Comparison of ENCODE assay signal across 15 cellular contexts in the genomic region with DNA sequence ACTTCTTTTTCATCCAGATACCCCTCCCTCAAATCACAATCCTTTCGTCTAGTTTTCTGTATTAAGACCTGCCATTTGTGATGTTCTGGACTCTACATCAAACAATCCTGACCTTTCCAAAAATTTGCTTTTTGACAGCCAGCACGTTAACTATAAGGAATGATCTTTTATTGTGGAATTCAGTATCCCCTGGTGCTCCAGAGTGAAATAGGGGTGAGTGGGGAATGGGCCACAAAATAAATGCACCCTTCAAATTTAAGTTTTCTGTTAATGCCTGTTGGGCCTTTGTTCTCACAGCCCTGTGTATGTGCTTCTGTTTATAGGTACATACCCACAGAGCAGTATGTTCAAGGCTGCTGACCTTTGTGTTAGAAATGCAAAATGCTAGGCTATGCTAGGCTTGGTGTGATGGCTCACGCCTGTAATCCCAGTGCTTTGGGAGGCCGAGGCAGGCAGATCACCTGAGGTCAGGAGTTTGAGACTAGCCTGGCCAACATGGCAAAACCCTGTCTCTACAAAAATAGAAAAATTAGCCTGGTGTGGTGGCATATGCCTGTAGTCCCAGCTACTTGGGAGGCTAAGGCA. TPM values are rescaled to one million over a fixed set of nuclear protein-coding genes. Genes with fewer than 3 reads are reported as not detected.
DNase-seq lines count a peak whose midpoint lies in the region; ATAC-seq, FAIRE-seq and TF ChIP-seq lines count a peak whose summit lies in the region.
"Had no signal": no experiment of that assay in that cellular context is flagged by ENCODE, and none has a peak within 500 bp of the region (broad histone marks: within the 10 kb centered on the region; RNA-seq: fewer than 3 reads in every experiment).

No MANE protein-coding gene starts in this region.

- no peak overlapping the region for H2BK120ac ChIP-seq in mesendoderm (ENCODE audit: low read depth, low read length)

- CTCF ChIA-PET in HEK293 (lab: Yijun Ruan, JAX) (no interaction called here), WTC11 (lab: Charles Lee) (interaction anchor here (1.5 kb wide), 1 partner anchor 17 kb away, joined by 4 read pairs; the partner anchor contains the start of gene TRAPPC6B)

- no peak overlapping the region for H3K23ac ChIP-seq in mesendoderm (ENCODE audit: low read length)

- H3K4ac ChIP-seq in mesendoderm (ENCODE audit: low read depth, low read length): no peak overlapping the region

- no peaks in the 10 kb centered on the region for H3K79me1 ChIP-seq in mesendoderm (ENCODE audit: low read length)

- no peaks in the 10 kb centered on the region for H3K79me2 ChIP-seq in mesendoderm (ENCODE audit: control insufficient read depth, insufficient read depth, low read length)

- H3K18ac ChIP-seq in mesendoderm (ENCODE audit: low read length): no peak overlapping the region

- H3K4me3 Mint-ChIP-seq in WTC11: no peak overlapping the region
- H3K4me3 Mint-ChIP-seq in progenitor cell of endocrine pancreas (ENCODE audit: low read depth): no peak overlapping the region

- no peak for FAIRE-seq in GM12891 (lab: Jason Lieb, UNC)
- FAIRE-seq: GM18507 had no signal

- H2AK5ac ChIP-seq in mesendoderm (ENCODE audit: low read length): no peak overlapping the region

- H2BK5ac ChIP-seq in mesendoderm (ENCODE audit: low read length): no peak overlapping the region

- POLR2A ChIA-PET in HEK293 (lab: Yijun Ruan, JAX): interaction anchor here (1.2 to 1.8 kb wide), 3 partner anchors 17 to 73 kb away, joined by 9 to 10 read pairs (median 9); partner anchors contain the start of genes GEMIN2 and TRAPPC6B
- POLR2A ChIA-PET in WTC11 (lab: Charles Lee): interaction anchor here (1.0 to 1.2 kb wide), 2 partner anchors 17 kb away, joined by 5 to 6 read pairs; partner anchors contain the start of gene TRAPPC6B

- H2BK15ac ChIP-seq in mesendoderm (replicated peaks; ENCODE audit: low read depth): no peak overlapping the region

- no peak overlapping the region for H4K5ac ChIP-seq in mesendoderm (ENCODE audit: low read length)

- H3K36me3 ChIP-seq in HEK293 (ENCODE audit: control insufficient read depth in 2 of 2, insufficient read depth in 1 of 2, low read length in 2 of 2) (peaks cover 26% of the 10 kb centered on the region in 2 experiments), mesendoderm (ENCODE audit: control insufficient read depth, insufficient read depth, low read length) (no peaks in the 10 kb centered on the region)

- peaks cover 27% of the 10 kb centered on the region for H3K36me3 Mint-ChIP-seq in WTC11
- H3K36me3 Mint-ChIP-seq in progenitor cell of endocrine pancreas (ENCODE audit: insufficient read depth): peaks cover 17% of the 10 kb centered on the region

- H3K27ac Mint-ChIP-seq in WTC11 (peak overlapping the region; percentile 95), progenitor cell of endocrine pancreas (no peak overlapping the region)

- ATAC-seq in WTC11: peak; percentile 8

- H3K27me3 ChIP-seq in mesendoderm (ENCODE audit: insufficient read depth, low read length, poor library complexity): no peaks in the 10 kb centered on the region
- H3K27me3 ChIP-seq: BLaER1 treated with 17β-estradiol and CSF1 and Interleukin-3, amounts not matched to agents 10 nM and 100 nM had no signal

- no peaks in the 10 kb centered on the region for H3K4me1 ChIP-seq in HEK293 (ENCODE audit: control insufficient read depth, insufficient read depth, low read length)
- H3K4me1 ChIP-seq in mesendoderm (ENCODE audit: control insufficient read depth, low read depth, low read length): peaks cover 2% of the 10 kb centered on the region

- no peaks in the 10 kb centered on the region for H3K9me3 ChIP-seq in HEK293 (ENCODE audit: control insufficient read depth, insufficient read depth, low read depth, low read length)
- H3K9me3 ChIP-seq: BLaER1 treated with 17β-estradiol and CSF1 and Interleukin-3, amounts not matched to agents 10 nM and 100 nM; HAP-1 had no signal

- DNase-seq in GM12891 (ENCODE audit: insufficient read length, low spot score) (no peak), WTC11 (ENCODE audit: low spot score) (no peak), mesendoderm (no peak), HPDE6-E6E7 (ENCODE audit: extremely low spot score) (no peak), activated gamma-delta T cell (lab: John Stamatoyannopoulos, UW) (no peak), progenitor cell of endocrine pancreas (ENCODE audit: low spot score, unreplicated experiment) (no peak)
- DNase-seq: DMS153, NCI-H1048, NCI-H1694, NCI-H2107, SHP77 treated with DMSO at 0.1 percent for 48 hours had no signal

- TF ChIP-seq POLR2A in GM12891 (IDR thresholded peaks at IDR 0.05; ENCODE audit: low read depth, low read length): no peak

- H3K4me3 ChIP-seq in HEK293 (ENCODE audit: low read depth, low read length): no peak overlapping the region
- no peak overlapping the region for H3K4me3 ChIP-seq in mesendoderm (ENCODE audit: low read length)
- H3K4me3 ChIP-seq: BLaER1 treated with 17β-estradiol and CSF1 and Interleukin-3, amounts not matched to agents 10 nM and 100 nM; HAP-1 had no signal

- H3K4me2 ChIP-seq in mesendoderm (ENCODE audit: low read length): no peak overlapping the region
- H3K4me2 ChIP-seq: BLaER1 treated with 17β-estradiol and CSF1 and Interleukin-3, amounts not matched to agents 10 nM and 100 nM had no signal

- H3K9me3 Mint-ChIP-seq in WTC11 (no peaks in the 10 kb centered on the region), progenitor cell of endocrine pancreas (ENCODE audit: low read depth) (no peaks in the 10 kb centered on the region)

- no peak overlapping the region for H3K56ac ChIP-seq in mesendoderm (ENCODE audit: low read length)

- no CpG with 5 or more reads among the region's 4 CpGs for WGBS in mesendoderm (ENCODE audit: extremely low coverage, insufficient coverage, low lambda C conversion rate)

- H3K27ac ChIP-seq in HEK293 (ENCODE audit: extremely low read depth, low read depth, low read length): 0 out of 2 replicates have a peak overlapping the region, but pooled peaks have one; percentile 17
- peak overlapping the region; percentile 51 for H3K27ac ChIP-seq in mesendoderm (ENCODE audit: low read depth, low read length)
- H3K27ac ChIP-seq: BLaER1 treated with 17β-estradiol and CSF1 and Interleukin-3, amounts not matched to agents 10 nM and 100 nM had no signal

- H3K27me3 Mint-ChIP-seq in WTC11 (ENCODE audit: low read depth) (no peaks in the 10 kb centered on the region), progenitor cell of endocrine pancreas (no peaks in the 10 kb centered on the region)

- H3K4me1 Mint-ChIP-seq in WTC11: peaks cover 23% of the 10 kb centered on the region
- peaks cover 8% of the 10 kb centered on the region for H3K4me1 Mint-ChIP-seq in progenitor cell of endocrine pancreas (ENCODE audit: low read depth)

- no peak overlapping the region for H4K8ac ChIP-seq in mesendoderm (ENCODE audit: low read depth, low read length)

- H3K9ac ChIP-seq in mesendoderm (ENCODE audit: low read length): no peak overlapping the region
- H3K9ac ChIP-seq: BLaER1 treated with 17β-estradiol and CSF1 and Interleukin-3, amounts not matched to agents 10 nM and 100 nM had no signal

- no peak for TF ChIP-seq CTCF in HEK293 (tag by site-specific recombination; IDR thresholded peaks at IDR 0.05)
- no peak for TF ChIP-seq CTCF in WTC11 (IDR thresholded peaks at IDR 0.05)
- no peak for TF ChIP-seq CTCF in progenitor cell of endocrine pancreas (IDR thresholded peaks at IDR 0.05; ENCODE audit: unreplicated experiment)

TF ChIP-seq in GM12891, 5 proteins besides CTCF, POLR2A, EP300 and RAD21:
- no peak for TF ChIP-seq SPI1 (IDR thresholded peaks at IDR 0.05; ENCODE audit: low read depth, low read length)
- peak; percentile 42 for TF ChIP-seq POLR2AphosphoS5 (IDR thresholded peaks at IDR 0.05; ENCODE audit: low read depth, low read length)
- no peak for TF ChIP-seq PAX5 (IDR thresholded peaks at IDR 0.05; ENCODE audit: insufficient read depth, low read length, severe bottlenecking)
- 0 out of 2 replicates have a peak, but pooled peaks have one; percentile 17 for TF ChIP-seq POU2F2 (IDR thresholded peaks at IDR 0.05; ENCODE audit: low read depth, low read length)
- no peak for TF ChIP-seq TAF1 (IDR thresholded peaks at IDR 0.05; ENCODE audit: low read depth, low read length)

TF ChIP-seq in HEK293, 187 proteins besides CTCF, POLR2A, EP300 and RAD21 (continues in another document):
- no peak for TF ChIP-seq ZNF530 (tag by site-specific recombination; IDR thresholded peaks at IDR 0.05; ENCODE audit: low read depth)
- no peak for TF ChIP-seq ZNF416 (tag by site-specific recombination; IDR thresholded peaks at IDR 0.05)
- TF ChIP-seq ZNF350 (tag by site-specific recombination; IDR thresholded peaks at IDR 0.05): no peak

TF ChIP-seq in WTC11, 78 proteins besides CTCF, POLR2A, EP300 and RAD21 (continues in another document):
- TF ChIP-seq, protein P1, sequence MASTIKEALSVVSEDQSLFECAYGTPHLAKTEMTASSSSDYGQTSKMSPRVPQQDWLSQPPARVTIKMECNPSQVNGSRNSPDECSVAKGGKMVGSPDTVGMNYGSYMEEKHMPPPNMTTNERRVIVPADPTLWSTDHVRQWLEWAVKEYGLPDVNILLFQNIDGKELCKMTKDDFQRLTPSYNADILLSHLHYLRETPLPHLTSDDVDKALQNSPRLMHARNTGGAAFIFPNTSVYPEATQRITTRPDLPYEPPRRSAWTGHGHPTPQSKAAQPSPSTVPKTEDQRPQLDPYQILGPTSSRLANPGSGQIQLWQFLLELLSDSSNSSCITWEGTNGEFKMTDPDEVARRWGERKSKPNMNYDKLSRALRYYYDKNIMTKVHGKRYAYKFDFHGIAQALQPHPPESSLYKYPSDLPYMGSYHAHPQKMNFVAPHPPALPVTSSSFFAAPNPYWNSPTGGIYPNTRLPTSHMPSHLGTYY (CRISPR knock-in tag; IDR thresholded peaks at IDR 0.05): no peak
- TF ChIP-seq, protein P2, sequence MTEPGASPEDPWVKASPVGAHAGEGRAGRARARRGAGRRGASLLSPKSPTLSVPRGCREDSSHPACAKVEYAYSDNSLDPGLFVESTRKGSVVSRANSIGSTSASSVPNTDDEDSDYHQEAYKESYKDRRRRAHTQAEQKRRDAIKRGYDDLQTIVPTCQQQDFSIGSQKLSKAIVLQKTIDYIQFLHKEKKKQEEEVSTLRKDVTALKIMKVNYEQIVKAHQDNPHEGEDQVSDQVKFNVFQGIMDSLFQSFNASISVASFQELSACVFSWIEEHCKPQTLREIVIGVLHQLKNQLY (CRISPR knock-in tag; IDR thresholded peaks at IDR 0.05): no peak
- TF ChIP-seq ATF1 (CRISPR knock-in tag; IDR thresholded peaks at IDR 0.05) (no peak), GTF2I (CRISPR knock-in tag; conservative IDR thresholded peaks at IDR 0.05) (no peak)

RNA-seq across cellular contexts. Expression of gene PNN, which starts 12.0 kb away (rescaled TPM):
- polyA plus RNA-seq in GM12891 (2012; ENCODE audit: low read depth, missing spikeins): 117 TPM
- total RNA-seq in WTC11 (2021) (135 to 156 TPM (median 135 TPM) in 3 replicates), progenitor cell of endocrine pancreas (152 and 154 TPM in 2 replicates)
- polyA plus RNA-seq in mesendoderm (2013, experiment 1 of 2): 140 TPM
- 132 TPM for polyA plus RNA-seq in mesendoderm (2013, experiment 2 of 2)

RNA-seq across cellular contexts. Expression of gene TRAPPC6B, which starts 16.9 kb away (rescaled TPM):
- 12.8 TPM for polyA plus RNA-seq in GM12891 (2012; ENCODE audit: low read depth, missing spikeins)
- total RNA-seq in WTC11 (2021): 19.8 to 22.2 TPM (median 20.8 TPM) in 3 replicates
- polyA plus RNA-seq in mesendoderm (2013, experiment 1 of 2): 19.2 TPM
- 18.5 TPM for polyA plus RNA-seq in mesendoderm (2013, experiment 2 of 2)
- total RNA-seq in progenitor cell of endocrine pancreas: 22.8 and 22.9 TPM in 2 replicates

RNA-seq across cellular contexts. Expression of gene MIA2, which starts 46.7 kb away (rescaled TPM):
- 5.0 TPM for polyA plus RNA-seq in GM12891 (2012; ENCODE audit: low read depth, missing spikeins)
- total RNA-seq in WTC11 (2021): 10.9 to 11.3 TPM (median 11.3 TPM) in 3 replicates
- 12.0 TPM for polyA plus RNA-seq in mesendoderm (2013, experiment 1 of 2)
- polyA plus RNA-seq in mesendoderm (2013, experiment 2 of 2): 11.9 TPM
- total RNA-seq in progenitor cell of endocrine pancreas: 34.0 and 34.7 TPM in 2 replicates
